8 cellular contexts compared by ENCODE assay signal in the genomic region with DNA sequence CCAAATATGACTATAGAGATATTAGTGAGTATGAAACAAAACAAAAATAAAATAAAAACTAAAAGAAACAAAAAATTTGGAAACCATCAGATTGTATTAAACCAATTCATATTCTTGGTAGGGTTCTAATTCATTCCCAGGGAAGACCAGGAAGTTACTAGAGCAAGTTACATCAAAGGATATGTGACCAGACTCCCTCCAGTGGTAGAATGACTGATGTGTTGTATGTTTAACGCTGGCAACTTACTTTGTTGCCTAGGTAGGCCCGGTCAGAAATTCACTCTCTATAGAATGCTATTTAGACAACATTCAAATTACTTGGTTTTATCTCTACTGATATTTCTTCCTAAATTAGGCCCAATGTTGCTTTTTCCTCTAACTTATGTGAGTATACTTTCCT. TPM values are rescaled to one million over a fixed set of nuclear protein-coding genes. Genes with fewer than 3 reads are reported as not detected.
DNase-seq lines count a peak whose midpoint lies in the region; ATAC-seq, FAIRE-seq and TF ChIP-seq lines count a peak whose summit lies in the region.

No MANE protein-coding gene starts in this region.

- no peak overlapping the region for H3K4me3 ChIP-seq in lower leg skin (ENCODE audit: low read depth, poor library complexity, severe bottlenecking)

- peak; percentile 49 for DNase-seq in DMS153 (lab: John Stamatoyannopoulos, UW)
- peak; percentile 29 for DNase-seq in H54 (ENCODE audit: insufficient read length, low spot score)
- peak; percentile 56 to 67 for DNase-seq in NCI-H2081 (lab: John Stamatoyannopoulos, UW)
- DNase-seq in left kidney (ENCODE audit: low read depth, low spot score): peak; percentile 78
- DNase-seq in lower leg skin (ENCODE audit: low spot score in 2 of 2): no peak
- no peak for DNase-seq in activated CD4-positive, alpha-beta T cell treated with anti-CD3 and anti-CD28 coated beads, Interleukin-2, amount 50 U/mL, for 4 hours

- intact Hi-C loops in lower leg skin (cut with DNase I; ENCODE audit: low total_unique reads): no loop called here

- peaks cover 60% of the 10 kb centered on the region for H3K4me1 Mint-ChIP-seq in brain

- ATAC-seq in HG02840 (IDR thresholded peaks at IDR 0.05; ENCODE audit: low FRiP score, unreplicated experiment): no peak

- TF ChIP-seq POLR2A in H54 (IDR thresholded peaks at IDR 0.05; ENCODE audit: low read depth, low read length) (no peak), lower leg skin (IDR thresholded peaks at IDR 0.05) (no peak)

- 14 to 18% methylated on average over 2 of the region's 2 CpGs for WGBS in lower leg skin, 2 donors

- H3K27me3 Mint-ChIP-seq in brain: peaks cover 6% of the 10 kb centered on the region

- FAIRE-seq in H54 (lab: Jason Lieb, UNC): peak; percentile 99

- H3K36me3 Mint-ChIP-seq in brain: peaks cover 19% of the 10 kb centered on the region

- TF ChIP-seq CTCF in brain (conservative IDR thresholded peaks at IDR 0.05) (peak; percentile 71 to 79), lower leg skin (IDR thresholded peaks at IDR 0.05) (no peak)

- peaks cover 8 to 15% (median 11%) of the 10 kb centered on the region in 5 experiments for H3K9me3 Mint-ChIP-seq in brain

- peak overlapping the region; percentile 10 to 94 (median 76) for H3K4me3 Mint-ChIP-seq in brain

- H3K27ac Mint-ChIP-seq in brain: peak overlapping the region in 4 of 5 experiments; percentile 31 to 98 (median 80)

RNA-seq across cellular contexts. Expression of gene PHYHIPL, which starts 5.2 kb away (rescaled TPM):
- 67.6 TPM for polyA plus RNA-seq in brain (ENCODE audit: insufficient read depth, low read depth, low replicate concordance)
- under 1 TPM in 2 of 4 donors, not detected in 2; 0.10 to 0.29 TPM for total RNA-seq in lower leg skin

Comparison
In these comparisons a context has a peak if more than half of its experiments do, and no peak if none do; other contexts are left out.
1. DNase-seq: peak in DMS153 (single experiment), H54 (single experiment), NCI-H2081 (2 of 2) and left kidney (single experiment); none in lower leg skin (0 of 2) and activated CD4-positive, alpha-beta T cell treated with anti-CD3 and anti-CD28 coated beads, Interleukin-2, amount 50 U/mL, for 4 hours (0 of 2).
2. CTCF ChIP-seq: peak in brain (2 of 2); none in lower leg skin (0 of 3).